13 cellular contexts compared by ENCODE assay signal in the genomic region with DNA sequence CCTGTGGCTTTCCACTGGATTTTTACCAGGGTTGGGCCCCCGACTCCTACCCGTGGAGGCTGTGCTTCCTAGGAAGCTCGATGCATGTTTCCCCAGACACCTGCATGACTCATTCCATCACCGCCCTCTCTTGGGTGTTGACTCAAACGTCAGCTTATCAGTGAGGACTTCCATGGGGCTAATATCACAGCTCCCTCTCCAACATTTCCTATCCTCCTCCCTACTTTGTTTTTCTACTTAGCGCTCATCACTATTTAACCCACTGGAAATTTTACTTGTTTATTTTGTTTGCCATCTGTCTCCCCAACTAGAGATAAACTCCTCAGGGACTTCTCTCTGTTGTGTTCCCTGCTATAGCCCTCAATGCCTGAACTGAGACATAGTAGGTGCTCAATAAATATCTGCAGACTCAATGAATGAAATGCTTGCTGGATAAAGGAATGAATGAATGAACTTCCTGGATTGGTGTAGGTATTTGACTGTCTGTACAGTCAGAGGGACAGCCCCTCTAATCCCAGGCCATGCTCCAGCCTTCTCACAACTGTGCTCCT. TPM values are rescaled to one million over a fixed set of nuclear protein-coding genes. Genes with fewer than 3 reads are reported as not detected.
DNase-seq lines count a peak whose midpoint lies in the region; ATAC-seq and TF ChIP-seq lines count a peak whose summit lies in the region.
"Had no signal": no experiment of that assay in that cellular context is flagged by ENCODE, and none has a peak within 500 bp of the region (broad histone marks: within the 10 kb centered on the region; RNA-seq: fewer than 3 reads in every experiment).

No MANE protein-coding gene starts in this region.

- TF ChIP-seq POLR2A in transverse colon (IDR thresholded peaks at IDR 0.05) (no peak), thyroid gland (IDR thresholded peaks at IDR 0.05) (no peak)

- TF ChIP-seq CTCF in WERI-Rb-1 (IDR thresholded peaks at IDR 0.05; ENCODE audit: low read depth, low read length) (0 out of 2 replicates have a peak, but pooled peaks have one; percentile 16), transverse colon (IDR thresholded peaks at IDR 0.05) (no peak), thyroid gland (IDR thresholded peaks at IDR 0.05) (no peak)

- H3K4me1 ChIP-seq in transverse colon (peaks cover 28 to 55% (median 33%) of the 10 kb centered on the region in 4 donors), thyroid gland (peaks cover 11 to 21% of the 10 kb centered on the region in 2 donors)

- H3K4me3 ChIP-seq in WERI-Rb-1 (ENCODE audit: low read depth, low read length) (no peak overlapping the region), transverse colon (no peak overlapping the region), thyroid gland (replicated peaks in 1 of 3) (no peak overlapping the region)

- H3K27me3 ChIP-seq in WERI-Rb-1 (ENCODE audit: insufficient read depth, low read depth, severe bottlenecking) (no peaks in the 10 kb centered on the region), transverse colon (no peaks in the 10 kb centered on the region), thyroid gland (no peaks in the 10 kb centered on the region)

- WGBS in transverse colon (ENCODE audit: low coverage in 1 of 2), 2 donors, result 47 to 59% methylated on average over 2 to 6 of the region's 6 CpGs
- WGBS in thyroid gland, 2 donors, result 70 to 77% methylated on average over 6 of the region's 6 CpGs

- peak; percentile 14 to 34 for DNase-seq in SHP77 (lab: John Stamatoyannopoulos, UW)
- no peak for DNase-seq in SHP77 treated with DMSO at 0.1 percent for 48 hours (lab: John Stamatoyannopoulos, UW)
- no peak for DNase-seq in WERI-Rb-1
- peak; percentile 85 for DNase-seq in islet precursor cell
- DNase-seq in transverse colon, result peak; percentile 73
- DNase-seq in thyroid gland, result no peak
- DNase-seq in midbrain (lab: John Stamatoyannopoulos, UW), result no peak
- DNase-seq: 8988T, cortex of kidney, naive B cell, NCI-H1092 had no signal

- H3K36me3 ChIP-seq in WERI-Rb-1, result no peaks in the 10 kb centered on the region
- H3K36me3 ChIP-seq in transverse colon, result no peaks in the 10 kb centered on the region
- H3K36me3 ChIP-seq in thyroid gland, result no peaks in the 10 kb centered on the region

- no peak for ATAC-seq in HG02970 (IDR thresholded peaks at IDR 0.05; ENCODE audit: low FRiP score, unreplicated experiment)
- ATAC-seq: activated T-helper 17 cell treated with anti-CD3 and anti-CD28 coated beads, Interleukin-2, amount 50 U/mL, for 72 hours had no signal

- TF ChIP-seq EP300 in transverse colon (IDR thresholded peaks at IDR 0.05; ENCODE audit: low read depth), result no peak

- H3K9me3 ChIP-seq in WERI-Rb-1 (ENCODE audit: severe bottlenecking) (no peaks in the 10 kb centered on the region), transverse colon (no peaks in the 10 kb centered on the region), thyroid gland (no peaks in the 10 kb centered on the region)

- no peak overlapping the region for H3K27ac ChIP-seq in WERI-Rb-1
- peak overlapping the region; percentile 11 to 86 (median 60) for H3K27ac ChIP-seq in transverse colon
- H3K27ac ChIP-seq in thyroid gland, result no peak overlapping the region

- intact Hi-C loops in transverse colon (cut with DNase I; ENCODE audit: low total_unique reads) (no loop called here), thyroid gland (cut with DNase I) (no loop called here)

- in situ Hi-C loops in transverse colon (cut with MboI; ENCODE audit: low pct_ligation_motif_present in 1 of 4, low pct_unique_long_range_greater_than_20kb in 1 of 4, low sequenced_read_pairs in 3 of 4), result no loop called here

RNA-seq across cellular contexts. Expression of a gene that starts 55.9 kb away (rescaled TPM):
- total RNA-seq in transverse colon (100 to 1,000 TPM; 238 to 988 (median 646) TPM), thyroid gland (100 to 1,000 TPM; 162 to 220 (median 183) TPM)

Comparison
In these comparisons a context has a peak if more than half of its experiments do, and no peak if none do; other contexts are left out.
1. DNase-seq: peak in SHP77 (2 of 2), islet precursor cell (single experiment) and transverse colon (single experiment); none in SHP77 treated with DMSO at 0.1 percent for 48 hours (single experiment), WERI-Rb-1 (single experiment), thyroid gland (0 of 2) and midbrain (single experiment).
2. H3K27ac ChIP-seq: peak in transverse colon (4 of 4); none in WERI-Rb-1 (single experiment) and thyroid gland (0 of 3).